ENCODE assay signal across 6 cellular contexts in genomic region chr5:63911871-63912270, GRCh38. TPM values are rescaled to one million over a fixed set of nuclear protein-coding genes. Genes with fewer than 3 reads are reported as not detected.
"Had no signal": no experiment of that assay in that cellular context is flagged by ENCODE, and none has a peak within 500 bp of the region (broad histone marks: within the 10 kb centered on the region; RNA-seq: fewer than 3 reads in every experiment).

No MANE protein-coding gene starts in this region.

- H2AFZ ChIP-seq: GM23338 had no signal

- ATAC-seq: GM23338, K562 had no signal

- H3K4me3 ChIP-seq: GM23338, K562 had no signal

- H3K4me2 ChIP-seq: GM23338 had no signal

- DNase-seq: H9, HCEC 1CT, IMR-90 had no signal

RNA-seq across cellular contexts. Expression of gene HTR1A, which starts 50.4 kb away (rescaled TPM):
- total RNA-seq: HT-29, IMR-90, K562 had no signal
- polyA plus RNA-seq: IMR-90, K562 had no signal
